In genomic region chr6:21141616-21142303, GRCh38 we compare ENCODE assay signal across 20 cellular contexts.
DNase-seq lines count a peak whose midpoint lies in the region; ATAC-seq and TF ChIP-seq lines count a peak whose summit lies in the region.
"Had no signal": no experiment of that assay in that cellular context is flagged by ENCODE, and none has a peak within 500 bp of the region (broad histone marks: within the 10 kb centered on the region; RNA-seq: fewer than 3 reads in every experiment).

No MANE protein-coding gene starts in this region.

- no peak for DNase-seq in hepatocyte (ENCODE audit: low spot score)
- no peak for DNase-seq in activated CD4-positive, alpha-beta T cell treated with anti-CD3 and anti-CD28 coated beads, Interleukin-2, amount 50 U/mL, for 4 hours
- no peak for DNase-seq in NCI-H82 treated with DMSO at 0.1 percent for 48 hours (lab: John Stamatoyannopoulos, UW; ENCODE audit: unreplicated experiment)
- DNase-seq in CD4-positive, alpha-beta T cell = no peak
- DNase-seq: CD4-positive, CD25-positive, alpha-beta regulatory T cell; CD8-positive, alpha-beta memory T cell; DMS 273 treated with DMSO at 0.1 percent for 48 hours; DMS79; EL; GDM1; H7; HCEC 1CT had no signal

- WGBS in hepatocyte (ENCODE audit: low lambda C conversion rate, missing lambda C conversion rate) = 95% methylated on average over 1 of the region's 1 CpG
- 38% methylated on average over 1 of the region's 1 CpG for WGBS in liver

- peak overlapping the region; percentile 18 for H3K4me2 ChIP-seq in hepatocyte
- H3K4me2 ChIP-seq: BLaER1 had no signal

- H3K9me2 ChIP-seq in hepatocyte (replicated peaks; ENCODE audit: insufficient read depth) = no peaks in the 10 kb centered on the region

- H3K27ac ChIP-seq in hepatocyte (no peak overlapping the region), liver (ENCODE audit: low read depth in 1 of 2, low read length in 2 of 2) (peak overlapping the region; percentile 79 to 80)
- H3K27ac ChIP-seq in CD4-positive, alpha-beta T cell (ENCODE audit: low read depth, low read length) = no peak overlapping the region
- H3K27ac ChIP-seq: 22Rv1, BLaER1, C4-2B, GM23248 had no signal

- peaks cover 26% of the 10 kb centered on the region for H3K4me1 ChIP-seq in hepatocyte (ENCODE audit: insufficient read depth)
- peaks cover 12 to 37% (median 19%) of the 10 kb centered on the region in 4 donors for H3K4me1 ChIP-seq in liver (ENCODE audit: control insufficient read depth in 4 of 4, insufficient read depth in 4 of 4, low read length in 3 of 4)
- H3K4me1 ChIP-seq: BLaER1 had no signal

- H3K4me3 ChIP-seq in hepatocyte (no peak overlapping the region), liver (ENCODE audit: low read depth in 1 of 3, low read length in 3 of 3) (no peak overlapping the region)
- H3K4me3 ChIP-seq: BLaER1, GM12878, GM23248 had no signal

- no peak overlapping the region for H2AFZ ChIP-seq in hepatocyte
- H2AFZ ChIP-seq: GM23248 had no signal

- H3K27ac Mint-ChIP-seq in nephron = peak overlapping the region in 2 of 3 experiments; percentile 19 to 85
- no peak overlapping the region for H3K27ac Mint-ChIP-seq in CD4-positive, alpha-beta T cell
- H3K27ac Mint-ChIP-seq: B cell; CD4-positive, CD25-positive, alpha-beta regulatory T cell; CD8-positive, alpha-beta memory T cell had no signal

- H3K9ac ChIP-seq in liver (ENCODE audit: low read depth in 1 of 2, low read length in 2 of 2) = peak overlapping the region in 1 of 2 donors; percentile 18
- H3K9ac ChIP-seq: BLaER1, GM23248 had no signal

- H3K79me2 ChIP-seq in hepatocyte = no peaks in the 10 kb centered on the region

- no peaks in the 10 kb centered on the region for H4K20me1 ChIP-seq in hepatocyte (ENCODE audit: insufficient read depth, poor library complexity, severe bottlenecking)
- H4K20me1 ChIP-seq: BLaER1 had no signal

- no peak for ATAC-seq in CD4-positive, alpha-beta T cell (ENCODE audit: poor library complexity)
- ATAC-seq: GM12878 had no signal

- H3K36me3 ChIP-seq in hepatocyte (replicated peaks; ENCODE audit: insufficient read depth, low read depth) (no peaks in the 10 kb centered on the region), liver (ENCODE audit: control insufficient read depth in 4 of 4, insufficient read depth in 3 of 4, low read depth in 1 of 4, low read length in 3 of 4) (no peaks in the 10 kb centered on the region)
- H3K36me3 ChIP-seq: BLaER1 had no signal

- TF ChIP-seq RAD21 in liver (IDR thresholded peaks at IDR 0.05) = peak; percentile 20 to 38

- no peaks in the 10 kb centered on the region for H3K9me3 ChIP-seq in hepatocyte (ENCODE audit: low read depth)
- H3K9me3 ChIP-seq in liver (ENCODE audit: control insufficient read depth in 4 of 4, low read length in 3 of 4) = no peaks in the 10 kb centered on the region
- no peaks in the 10 kb centered on the region for H3K9me3 ChIP-seq in CD4-positive, alpha-beta T cell (ENCODE audit: control insufficient read depth, low read length)

- H3K4me1 Mint-ChIP-seq in nephron = peaks cover 68% of the 10 kb centered on the region
- H3K4me1 Mint-ChIP-seq in CD4-positive, alpha-beta T cell (ENCODE audit: low read depth) = no peaks in the 10 kb centered on the region
- H3K4me1 Mint-ChIP-seq: B cell; CD4-positive, CD25-positive, alpha-beta regulatory T cell; CD8-positive, alpha-beta memory T cell had no signal

- intact Hi-C loops in CD4-positive, alpha-beta T cell (cut with DNase I, micrococcal nuclease) = no loop called here

- TF ChIP-seq CTCF in hepatocyte (IDR thresholded peaks at IDR 0.05; ENCODE audit: poor library complexity) (no peak), liver (IDR thresholded peaks at IDR 0.05; ENCODE audit: low read depth, low read length, missing input control) (no peak), nephron (IDR thresholded peaks at IDR 0.05; ENCODE audit: unreplicated experiment in 3 of 3) (no peak)
- TF ChIP-seq CTCF in CD4-positive, alpha-beta T cell (IDR thresholded peaks at IDR 0.05) = no peak

- H3K9me3 Mint-ChIP-seq in nephron = no peaks in the 10 kb centered on the region
- no peaks in the 10 kb centered on the region for H3K9me3 Mint-ChIP-seq in CD4-positive, alpha-beta T cell
- H3K9me3 Mint-ChIP-seq: CD8-positive, alpha-beta memory T cell had no signal

- H3K36me3 Mint-ChIP-seq in nephron (ENCODE audit: low read depth) = peaks cover 8% of the 10 kb centered on the region
- H3K36me3 Mint-ChIP-seq in CD4-positive, alpha-beta T cell (ENCODE audit: low read depth) = peaks cover 37% of the 10 kb centered on the region

- no peaks in the 10 kb centered on the region for H3K27me3 Mint-ChIP-seq in nephron (ENCODE audit: low read depth)
- H3K27me3 Mint-ChIP-seq in CD4-positive, alpha-beta T cell = no peaks in the 10 kb centered on the region
- H3K27me3 Mint-ChIP-seq: B cell; CD4-positive, CD25-positive, alpha-beta regulatory T cell had no signal

- H3K27me3 ChIP-seq in hepatocyte (no peaks in the 10 kb centered on the region), liver (ENCODE audit: control insufficient read depth in 4 of 4, insufficient read depth in 4 of 4, low read length in 3 of 4) (no peaks in the 10 kb centered on the region)
- H3K27me3 ChIP-seq in CD4-positive, alpha-beta T cell (ENCODE audit: control insufficient read depth, insufficient read depth, low read length) = no peaks in the 10 kb centered on the region
- H3K27me3 ChIP-seq: BLaER1 had no signal

- POLR2A ChIA-PET in CD4-positive, alpha-beta T cell (lab: Charles Lee) = no interaction called here

- CTCF ChIA-PET in CD4-positive, alpha-beta T cell (lab: Charles Lee) = no interaction called here

- no peak overlapping the region for H3K4me3 Mint-ChIP-seq in nephron
- no peak overlapping the region for H3K4me3 Mint-ChIP-seq in CD4-positive, alpha-beta T cell
- H3K4me3 Mint-ChIP-seq: B cell; CD4-positive, CD25-positive, alpha-beta regulatory T cell; CD8-positive, alpha-beta memory T cell had no signal

TF ChIP-seq in liver, 16 proteins besides CTCF, POLR2A, EP300 and RAD21:
- TF ChIP-seq REST (IDR thresholded peaks at IDR 0.05) (no peak), ATF3 (IDR thresholded peaks at IDR 0.05) (peak; percentile 40), NR2F2 (IDR thresholded peaks at IDR 0.05) (no peak), ZBTB33 (IDR thresholded peaks at IDR 0.05) (no peak), HNF4G (IDR thresholded peaks at IDR 0.05) (peak; percentile 34), FOXA1 (IDR thresholded peaks at IDR 0.05) (no peak), MAX (IDR thresholded peaks at IDR 0.05) (peak; percentile 16), YY1 (IDR thresholded peaks at IDR 0.05) (peak; percentile 38), RXRA (IDR thresholded peaks at IDR 0.05) (peak; percentile 31 to 60), JUND (IDR thresholded peaks at IDR 0.05) (peak; percentile 80 to 82), HNF4A (conservative IDR thresholded peaks at IDR 0.05) (peak; percentile 90 to 92), FOXA2 (IDR thresholded peaks at IDR 0.05) (peak; percentile 45), GABPA (IDR thresholded peaks at IDR 0.05 in 1 of 2, conservative IDR thresholded peaks at IDR 0.05 in 1 of 2) (no peak), SP1 (IDR thresholded peaks at IDR 0.05) (peak; percentile 77), EGR1 (IDR thresholded peaks at IDR 0.05; ENCODE audit: low read depth in 2 of 2) (no peak)

Comparison
In these comparisons a context has a peak if more than half of its experiments do, and no peak if none do; other contexts are left out.
1. H3K27ac ChIP-seq: peak in liver (2 of 2); none in hepatocyte (single experiment) and CD4-positive, alpha-beta T cell (single experiment).